ENCODE assay signal across 1 cellular context in the genomic region with DNA sequence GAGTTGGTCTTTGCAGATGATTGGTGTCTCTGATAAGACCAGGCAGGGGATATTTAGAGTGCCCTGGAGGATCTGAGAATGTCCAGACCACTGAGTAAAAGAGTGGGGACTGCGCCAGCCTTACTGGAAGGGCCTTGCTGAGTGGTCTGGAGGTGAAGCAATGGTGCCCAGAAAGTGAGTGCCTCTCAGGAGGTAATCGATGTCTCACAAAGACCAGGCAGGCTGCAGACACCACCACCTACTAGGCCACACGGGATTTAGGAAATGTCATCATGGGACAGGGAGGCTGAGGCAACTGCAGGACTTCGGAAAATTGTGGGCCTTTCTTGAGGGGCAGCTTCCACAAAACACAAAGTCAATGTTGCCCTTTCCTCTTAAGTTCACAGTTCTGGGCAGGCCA.
TF ChIP-seq lines count a peak whose summit lies in the region.

No MANE protein-coding gene starts in this region.

TF ChIP-seq in H1, 55 proteins besides CTCF, POLR2A, EP300 and RAD21:
- TF ChIP-seq TEAD4 (IDR thresholded peaks at IDR 0.05; ENCODE audit: low read depth, low read length) (no peak), NANOG (IDR thresholded peaks at IDR 0.05; ENCODE audit: insufficient read depth, low read depth, low read length, poor library complexity, severe bottlenecking) (no peak), ZNF274 (IDR thresholded peaks at IDR 0.05; ENCODE audit: borderline replicate concordance, extremely low read depth, low read length) (no peak), CBX8 (IDR thresholded peaks at IDR 0.05; ENCODE audit: borderline replicate concordance, low read depth, low read length) (no peak), CHD2 (IDR thresholded peaks at IDR 0.05; ENCODE audit: low read length) (no peak), BACH1 (IDR thresholded peaks at IDR 0.05; ENCODE audit: low read length) (no peak), KDM4A (IDR thresholded peaks at IDR 0.05; ENCODE audit: low read depth, low read length, severe bottlenecking) (no peak), EZH2 (IDR thresholded peaks at IDR 0.05; ENCODE audit: low read depth, low read length, severe bottlenecking) (no peak), EGR1 (IDR thresholded peaks at IDR 0.05; ENCODE audit: borderline replicate concordance, low read depth, low read length) (no peak), RBBP5 (IDR thresholded peaks at IDR 0.05; ENCODE audit: borderline replicate concordance, low read depth, low read length) (no peak), TBP (IDR thresholded peaks at IDR 0.05; ENCODE audit: low read depth, low read length) (no peak)
